In the genomic region with DNA sequence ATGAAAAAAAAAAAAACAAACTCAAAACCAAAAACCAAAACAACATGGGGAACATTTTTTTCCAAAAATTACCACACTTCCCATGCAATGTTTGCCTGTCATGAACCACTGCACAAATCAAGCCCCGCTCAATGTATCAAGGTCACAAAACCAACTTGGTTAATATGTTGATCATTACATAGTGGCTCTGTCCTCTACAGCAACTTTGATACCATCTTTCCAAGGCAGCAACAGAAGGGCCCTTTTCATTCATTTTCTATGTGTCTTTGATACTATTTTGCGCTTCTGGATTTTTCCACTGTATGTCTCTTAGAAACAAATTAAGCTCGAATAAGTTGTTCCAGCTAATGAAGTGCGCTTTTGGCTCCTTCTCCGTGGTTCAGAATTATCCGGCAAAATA, we compare ENCODE assay signal across 1 cellular context.
A peak's percentile ranks its signal among the peaks of the same experiment; 100 is the strongest.
TF ChIP-seq lines count a peak whose summit lies in the region.

No MANE protein-coding gene starts in this region.

TF ChIP-seq in liver, 16 proteins besides CTCF, POLR2A, EP300 and RAD21 (continued from another document):
- TF ChIP-seq, protein P1, sequence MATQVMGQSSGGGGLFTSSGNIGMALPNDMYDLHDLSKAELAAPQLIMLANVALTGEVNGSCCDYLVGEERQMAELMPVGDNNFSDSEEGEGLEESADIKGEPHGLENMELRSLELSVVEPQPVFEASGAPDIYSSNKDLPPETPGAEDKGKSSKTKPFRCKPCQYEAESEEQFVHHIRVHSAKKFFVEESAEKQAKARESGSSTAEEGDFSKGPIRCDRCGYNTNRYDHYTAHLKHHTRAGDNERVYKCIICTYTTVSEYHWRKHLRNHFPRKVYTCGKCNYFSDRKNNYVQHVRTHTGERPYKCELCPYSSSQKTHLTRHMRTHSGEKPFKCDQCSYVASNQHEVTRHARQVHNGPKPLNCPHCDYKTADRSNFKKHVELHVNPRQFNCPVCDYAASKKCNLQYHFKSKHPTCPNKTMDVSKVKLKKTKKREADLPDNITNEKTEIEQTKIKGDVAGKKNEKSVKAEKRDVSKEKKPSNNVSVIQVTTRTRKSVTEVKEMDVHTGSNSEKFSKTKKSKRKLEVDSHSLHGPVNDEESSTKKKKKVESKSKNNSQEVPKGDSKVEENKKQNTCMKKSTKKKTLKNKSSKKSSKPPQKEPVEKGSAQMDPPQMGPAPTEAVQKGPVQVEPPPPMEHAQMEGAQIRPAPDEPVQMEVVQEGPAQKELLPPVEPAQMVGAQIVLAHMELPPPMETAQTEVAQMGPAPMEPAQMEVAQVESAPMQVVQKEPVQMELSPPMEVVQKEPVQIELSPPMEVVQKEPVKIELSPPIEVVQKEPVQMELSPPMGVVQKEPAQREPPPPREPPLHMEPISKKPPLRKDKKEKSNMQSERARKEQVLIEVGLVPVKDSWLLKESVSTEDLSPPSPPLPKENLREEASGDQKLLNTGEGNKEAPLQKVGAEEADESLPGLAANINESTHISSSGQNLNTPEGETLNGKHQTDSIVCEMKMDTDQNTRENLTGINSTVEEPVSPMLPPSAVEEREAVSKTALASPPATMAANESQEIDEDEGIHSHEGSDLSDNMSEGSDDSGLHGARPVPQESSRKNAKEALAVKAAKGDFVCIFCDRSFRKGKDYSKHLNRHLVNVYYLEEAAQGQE (IDR thresholded peaks at IDR 0.05): peak; percentile 80
- TF ChIP-seq NR2F2 (IDR thresholded peaks at IDR 0.05) (no peak), HNF4G (IDR thresholded peaks at IDR 0.05) (peak; percentile 23), SP1 (IDR thresholded peaks at IDR 0.05) (peak; percentile 76), FOXA1 (IDR thresholded peaks at IDR 0.05) (no peak), TAF1 (conservative IDR thresholded peaks at IDR 0.05) (peak; percentile 58)
- TF ChIP-seq, protein P2, sequence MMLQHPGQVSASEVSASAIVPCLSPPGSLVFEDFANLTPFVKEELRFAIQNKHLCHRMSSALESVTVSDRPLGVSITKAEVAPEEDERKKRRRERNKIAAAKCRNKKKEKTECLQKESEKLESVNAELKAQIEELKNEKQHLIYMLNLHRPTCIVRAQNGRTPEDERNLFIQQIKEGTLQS (IDR thresholded peaks at IDR 0.05): no peak
- TF ChIP-seq, protein P3, sequence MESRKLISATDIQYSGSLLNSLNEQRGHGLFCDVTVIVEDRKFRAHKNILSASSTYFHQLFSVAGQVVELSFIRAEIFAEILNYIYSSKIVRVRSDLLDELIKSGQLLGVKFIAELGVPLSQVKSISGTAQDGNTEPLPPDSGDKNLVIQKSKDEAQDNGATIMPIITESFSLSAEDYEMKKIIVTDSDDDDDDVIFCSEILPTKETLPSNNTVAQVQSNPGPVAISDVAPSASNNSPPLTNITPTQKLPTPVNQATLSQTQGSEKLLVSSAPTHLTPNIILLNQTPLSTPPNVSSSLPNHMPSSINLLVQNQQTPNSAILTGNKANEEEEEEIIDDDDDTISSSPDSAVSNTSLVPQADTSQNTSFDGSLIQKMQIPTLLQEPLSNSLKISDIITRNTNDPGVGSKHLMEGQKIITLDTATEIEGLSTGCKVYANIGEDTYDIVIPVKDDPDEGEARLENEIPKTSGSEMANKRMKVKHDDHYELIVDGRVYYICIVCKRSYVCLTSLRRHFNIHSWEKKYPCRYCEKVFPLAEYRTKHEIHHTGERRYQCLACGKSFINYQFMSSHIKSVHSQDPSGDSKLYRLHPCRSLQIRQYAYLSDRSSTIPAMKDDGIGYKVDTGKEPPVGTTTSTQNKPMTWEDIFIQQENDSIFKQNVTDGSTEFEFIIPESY (IDR thresholded peaks at IDR 0.05): peak; percentile 28
- TF ChIP-seq, protein P4, sequence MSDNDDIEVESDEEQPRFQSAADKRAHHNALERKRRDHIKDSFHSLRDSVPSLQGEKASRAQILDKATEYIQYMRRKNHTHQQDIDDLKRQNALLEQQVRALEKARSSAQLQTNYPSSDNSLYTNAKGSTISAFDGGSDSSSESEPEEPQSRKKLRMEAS (IDR thresholded peaks at IDR 0.05): no peak
TF ChIP-seq in liver: peak in this region for 10.
